1 cellular context compared by ENCODE assay signal in the genomic region with DNA sequence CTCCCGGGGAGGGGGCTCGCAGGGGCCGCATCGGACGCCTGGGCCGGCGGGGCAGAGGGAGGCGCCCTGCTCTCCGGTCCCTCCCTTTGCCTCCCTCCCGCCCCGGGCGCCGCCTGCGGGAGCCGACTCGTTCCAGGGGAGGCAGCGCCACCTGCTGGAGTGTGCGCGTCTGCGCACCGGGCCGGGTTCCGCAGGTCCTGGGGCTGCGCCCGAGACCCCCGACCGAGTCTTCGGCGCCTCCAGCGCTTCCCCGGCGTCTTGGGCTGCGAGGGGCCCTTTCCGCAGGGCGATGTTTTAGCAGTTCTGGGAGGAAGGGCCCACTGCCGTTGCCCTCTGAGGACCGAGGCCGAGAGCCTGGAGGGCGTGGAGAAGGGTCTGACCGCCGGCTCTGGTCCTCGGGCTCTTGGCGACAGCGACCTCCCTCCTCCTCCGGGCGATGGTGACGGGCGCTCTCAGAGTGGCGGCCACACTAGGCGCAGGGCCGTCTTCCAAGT.
TF ChIP-seq lines count a peak whose summit lies in the region.

No MANE protein-coding gene starts in this region.

TF ChIP-seq in HEK293, 187 proteins besides CTCF, POLR2A, EP300 and RAD21 (continued from another document and continues in another):
- peak; percentile 48; the same call in 1 of the 2 replicates for TF ChIP-seq ZNF394 (tag by site-specific recombination; IDR thresholded peaks at IDR 0.05; ENCODE audit: borderline replicate concordance)
- no peak for TF ChIP-seq HOXD13 (CRISPR knock-in tag; IDR thresholded peaks at IDR 0.05; ENCODE audit: borderline replicate concordance)
- no peak for TF ChIP-seq ZNF626 (tag by site-specific recombination; IDR thresholded peaks at IDR 0.05)
- TF ChIP-seq, protein P1, sequence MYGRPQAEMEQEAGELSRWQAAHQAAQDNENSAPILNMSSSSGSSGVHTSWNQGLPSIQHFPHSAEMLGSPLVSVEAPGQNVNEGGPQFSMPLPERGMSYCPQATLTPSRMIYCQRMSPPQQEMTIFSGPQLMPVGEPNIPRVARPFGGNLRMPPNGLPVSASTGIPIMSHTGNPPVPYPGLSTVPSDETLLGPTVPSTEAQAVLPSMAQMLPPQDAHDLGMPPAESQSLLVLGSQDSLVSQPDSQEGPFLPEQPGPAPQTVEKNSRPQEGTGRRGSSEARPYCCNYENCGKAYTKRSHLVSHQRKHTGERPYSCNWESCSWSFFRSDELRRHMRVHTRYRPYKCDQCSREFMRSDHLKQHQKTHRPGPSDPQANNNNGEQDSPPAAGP (tag by site-specific recombination; IDR thresholded peaks at IDR 0.05): peak; percentile 85; the same call in 1 of the 2 replicates
- no peak for TF ChIP-seq YY1 (tag by site-specific recombination; IDR thresholded peaks at IDR 0.05)
- TF ChIP-seq, protein P2, sequence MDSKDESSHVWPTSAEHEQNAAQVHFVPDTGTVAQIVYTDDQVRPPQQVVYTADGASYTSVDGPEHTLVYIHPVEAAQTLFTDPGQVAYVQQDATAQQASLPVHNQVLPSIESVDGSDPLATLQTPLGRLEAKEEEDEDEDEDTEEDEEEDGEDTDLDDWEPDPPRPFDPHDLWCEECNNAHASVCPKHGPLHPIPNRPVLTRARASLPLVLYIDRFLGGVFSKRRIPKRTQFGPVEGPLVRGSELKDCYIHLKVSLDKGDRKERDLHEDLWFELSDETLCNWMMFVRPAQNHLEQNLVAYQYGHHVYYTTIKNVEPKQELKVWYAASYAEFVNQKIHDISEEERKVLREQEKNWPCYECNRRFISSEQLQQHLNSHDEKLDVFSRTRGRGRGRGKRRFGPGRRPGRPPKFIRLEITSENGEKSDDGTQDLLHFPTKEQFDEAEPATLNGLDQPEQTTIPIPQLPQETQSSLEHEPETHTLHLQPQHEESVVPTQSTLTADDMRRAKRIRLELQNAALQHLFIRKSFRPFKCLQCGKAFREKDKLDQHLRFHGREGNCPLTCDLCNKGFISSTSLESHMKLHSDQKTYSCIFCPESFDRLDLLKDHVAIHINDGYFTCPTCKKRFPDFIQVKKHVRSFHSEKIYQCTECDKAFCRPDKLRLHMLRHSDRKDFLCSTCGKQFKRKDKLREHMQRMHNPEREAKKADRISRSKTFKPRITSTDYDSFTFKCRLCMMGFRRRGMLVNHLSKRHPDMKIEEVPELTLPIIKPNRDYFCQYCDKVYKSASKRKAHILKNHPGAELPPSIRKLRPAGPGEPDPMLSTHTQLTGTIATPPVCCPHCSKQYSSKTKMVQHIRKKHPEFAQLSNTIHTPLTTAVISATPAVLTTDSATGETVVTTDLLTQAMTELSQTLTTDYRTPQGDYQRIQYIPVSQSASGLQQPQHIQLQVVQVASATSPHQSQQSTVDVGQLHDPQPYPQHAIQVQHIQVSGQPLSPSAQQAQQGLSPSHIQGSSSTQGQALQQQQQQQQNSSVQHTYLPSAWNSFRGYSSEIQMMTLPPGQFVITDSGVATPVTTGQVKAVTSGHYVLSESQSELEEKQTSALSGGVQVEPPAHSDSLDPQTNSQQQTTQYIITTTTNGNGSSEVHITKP (tag by site-specific recombination; IDR thresholded peaks at IDR 0.05): no peak
- no peak for TF ChIP-seq ZNF404 (tag by site-specific recombination; IDR thresholded peaks at IDR 0.05)
- TF ChIP-seq EGR2 (tag by site-specific recombination; IDR thresholded peaks at IDR 0.05; ENCODE audit: low read depth): no peak
- TF ChIP-seq ZNF214 (tag by site-specific recombination; IDR thresholded peaks at IDR 0.05; ENCODE audit: borderline replicate concordance): no peak
- no peak for TF ChIP-seq ZNF549 (tag by site-specific recombination; IDR thresholded peaks at IDR 0.05)
- TF ChIP-seq ZNF473 (tag by site-specific recombination; IDR thresholded peaks at IDR 0.05): no peak
- TF ChIP-seq ZNF292 (tag by site-specific recombination; IDR thresholded peaks at IDR 0.05; ENCODE audit: borderline replicate concordance, low read depth): no peak
- TF ChIP-seq ZSCAN16 (tag by site-specific recombination; IDR thresholded peaks at IDR 0.05): no peak
- TF ChIP-seq, protein P3, sequence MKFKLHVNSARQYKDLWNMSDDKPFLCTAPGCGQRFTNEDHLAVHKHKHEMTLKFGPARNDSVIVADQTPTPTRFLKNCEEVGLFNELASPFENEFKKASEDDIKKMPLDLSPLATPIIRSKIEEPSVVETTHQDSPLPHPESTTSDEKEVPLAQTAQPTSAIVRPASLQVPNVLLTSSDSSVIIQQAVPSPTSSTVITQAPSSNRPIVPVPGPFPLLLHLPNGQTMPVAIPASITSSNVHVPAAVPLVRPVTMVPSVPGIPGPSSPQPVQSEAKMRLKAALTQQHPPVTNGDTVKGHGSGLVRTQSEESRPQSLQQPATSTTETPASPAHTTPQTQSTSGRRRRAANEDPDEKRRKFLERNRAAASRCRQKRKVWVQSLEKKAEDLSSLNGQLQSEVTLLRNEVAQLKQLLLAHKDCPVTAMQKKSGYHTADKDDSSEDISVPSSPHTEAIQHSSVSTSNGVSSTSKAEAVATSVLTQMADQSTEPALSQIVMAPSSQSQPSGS (tag by site-specific recombination; IDR thresholded peaks at IDR 0.05; ENCODE audit: low read depth): no peak
- TF ChIP-seq ZNF146 (tag by site-specific recombination; IDR thresholded peaks at IDR 0.05): no peak
- no peak for TF ChIP-seq ZNF175 (tag by site-specific recombination; IDR thresholded peaks at IDR 0.05)
- TF ChIP-seq, protein P4, sequence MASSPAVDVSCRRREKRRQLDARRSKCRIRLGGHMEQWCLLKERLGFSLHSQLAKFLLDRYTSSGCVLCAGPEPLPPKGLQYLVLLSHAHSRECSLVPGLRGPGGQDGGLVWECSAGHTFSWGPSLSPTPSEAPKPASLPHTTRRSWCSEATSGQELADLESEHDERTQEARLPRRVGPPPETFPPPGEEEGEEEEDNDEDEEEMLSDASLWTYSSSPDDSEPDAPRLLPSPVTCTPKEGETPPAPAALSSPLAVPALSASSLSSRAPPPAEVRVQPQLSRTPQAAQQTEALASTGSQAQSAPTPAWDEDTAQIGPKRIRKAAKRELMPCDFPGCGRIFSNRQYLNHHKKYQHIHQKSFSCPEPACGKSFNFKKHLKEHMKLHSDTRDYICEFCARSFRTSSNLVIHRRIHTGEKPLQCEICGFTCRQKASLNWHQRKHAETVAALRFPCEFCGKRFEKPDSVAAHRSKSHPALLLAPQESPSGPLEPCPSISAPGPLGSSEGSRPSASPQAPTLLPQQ (tag by site-specific recombination; IDR thresholded peaks at IDR 0.05): no peak; the same call in 1 of the 2 replicates
- TF ChIP-seq ZNF561 (tag by site-specific recombination; IDR thresholded peaks at IDR 0.05; ENCODE audit: borderline replicate concordance): peak; percentile 86
- TF ChIP-seq RBAK (tag by site-specific recombination; IDR thresholded peaks at IDR 0.05): no peak
- peak; percentile 67; the same call in 1 of the 2 replicates for TF ChIP-seq ZFP37 (tag by site-specific recombination; IDR thresholded peaks at IDR 0.05)
- peak; percentile 51; the same call in 1 of the 2 replicates for TF ChIP-seq IKZF3 (tag by site-specific recombination; IDR thresholded peaks at IDR 0.05)
- no peak for TF ChIP-seq ZNF837 (tag by site-specific recombination; IDR thresholded peaks at IDR 0.05)
- no peak for TF ChIP-seq ZNF623 (tag by site-specific recombination; IDR thresholded peaks at IDR 0.05)
- 0 out of 2 replicates have a peak, but pooled peaks have one; percentile 33 for TF ChIP-seq ZNF324 (tag by site-specific recombination; IDR thresholded peaks at IDR 0.05)
- TF ChIP-seq, protein P5, sequence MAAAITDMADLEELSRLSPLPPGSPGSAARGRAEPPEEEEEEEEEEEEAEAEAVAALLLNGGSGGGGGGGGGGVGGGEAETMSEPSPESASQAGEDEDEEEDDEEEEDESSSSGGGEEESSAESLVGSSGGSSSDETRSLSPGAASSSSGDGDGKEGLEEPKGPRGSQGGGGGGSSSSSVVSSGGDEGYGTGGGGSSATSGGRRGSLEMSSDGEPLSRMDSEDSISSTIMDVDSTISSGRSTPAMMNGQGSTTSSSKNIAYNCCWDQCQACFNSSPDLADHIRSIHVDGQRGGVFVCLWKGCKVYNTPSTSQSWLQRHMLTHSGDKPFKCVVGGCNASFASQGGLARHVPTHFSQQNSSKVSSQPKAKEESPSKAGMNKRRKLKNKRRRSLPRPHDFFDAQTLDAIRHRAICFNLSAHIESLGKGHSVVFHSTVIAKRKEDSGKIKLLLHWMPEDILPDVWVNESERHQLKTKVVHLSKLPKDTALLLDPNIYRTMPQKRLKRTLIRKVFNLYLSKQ (tag by site-specific recombination; IDR thresholded peaks at IDR 0.05; ENCODE audit: borderline replicate concordance): no peak
- TF ChIP-seq SP2 (tag by site-specific recombination; IDR thresholded peaks at IDR 0.05): 0 out of 2 replicates have a peak, but pooled peaks have one; percentile 17
- TF ChIP-seq, protein P6, sequence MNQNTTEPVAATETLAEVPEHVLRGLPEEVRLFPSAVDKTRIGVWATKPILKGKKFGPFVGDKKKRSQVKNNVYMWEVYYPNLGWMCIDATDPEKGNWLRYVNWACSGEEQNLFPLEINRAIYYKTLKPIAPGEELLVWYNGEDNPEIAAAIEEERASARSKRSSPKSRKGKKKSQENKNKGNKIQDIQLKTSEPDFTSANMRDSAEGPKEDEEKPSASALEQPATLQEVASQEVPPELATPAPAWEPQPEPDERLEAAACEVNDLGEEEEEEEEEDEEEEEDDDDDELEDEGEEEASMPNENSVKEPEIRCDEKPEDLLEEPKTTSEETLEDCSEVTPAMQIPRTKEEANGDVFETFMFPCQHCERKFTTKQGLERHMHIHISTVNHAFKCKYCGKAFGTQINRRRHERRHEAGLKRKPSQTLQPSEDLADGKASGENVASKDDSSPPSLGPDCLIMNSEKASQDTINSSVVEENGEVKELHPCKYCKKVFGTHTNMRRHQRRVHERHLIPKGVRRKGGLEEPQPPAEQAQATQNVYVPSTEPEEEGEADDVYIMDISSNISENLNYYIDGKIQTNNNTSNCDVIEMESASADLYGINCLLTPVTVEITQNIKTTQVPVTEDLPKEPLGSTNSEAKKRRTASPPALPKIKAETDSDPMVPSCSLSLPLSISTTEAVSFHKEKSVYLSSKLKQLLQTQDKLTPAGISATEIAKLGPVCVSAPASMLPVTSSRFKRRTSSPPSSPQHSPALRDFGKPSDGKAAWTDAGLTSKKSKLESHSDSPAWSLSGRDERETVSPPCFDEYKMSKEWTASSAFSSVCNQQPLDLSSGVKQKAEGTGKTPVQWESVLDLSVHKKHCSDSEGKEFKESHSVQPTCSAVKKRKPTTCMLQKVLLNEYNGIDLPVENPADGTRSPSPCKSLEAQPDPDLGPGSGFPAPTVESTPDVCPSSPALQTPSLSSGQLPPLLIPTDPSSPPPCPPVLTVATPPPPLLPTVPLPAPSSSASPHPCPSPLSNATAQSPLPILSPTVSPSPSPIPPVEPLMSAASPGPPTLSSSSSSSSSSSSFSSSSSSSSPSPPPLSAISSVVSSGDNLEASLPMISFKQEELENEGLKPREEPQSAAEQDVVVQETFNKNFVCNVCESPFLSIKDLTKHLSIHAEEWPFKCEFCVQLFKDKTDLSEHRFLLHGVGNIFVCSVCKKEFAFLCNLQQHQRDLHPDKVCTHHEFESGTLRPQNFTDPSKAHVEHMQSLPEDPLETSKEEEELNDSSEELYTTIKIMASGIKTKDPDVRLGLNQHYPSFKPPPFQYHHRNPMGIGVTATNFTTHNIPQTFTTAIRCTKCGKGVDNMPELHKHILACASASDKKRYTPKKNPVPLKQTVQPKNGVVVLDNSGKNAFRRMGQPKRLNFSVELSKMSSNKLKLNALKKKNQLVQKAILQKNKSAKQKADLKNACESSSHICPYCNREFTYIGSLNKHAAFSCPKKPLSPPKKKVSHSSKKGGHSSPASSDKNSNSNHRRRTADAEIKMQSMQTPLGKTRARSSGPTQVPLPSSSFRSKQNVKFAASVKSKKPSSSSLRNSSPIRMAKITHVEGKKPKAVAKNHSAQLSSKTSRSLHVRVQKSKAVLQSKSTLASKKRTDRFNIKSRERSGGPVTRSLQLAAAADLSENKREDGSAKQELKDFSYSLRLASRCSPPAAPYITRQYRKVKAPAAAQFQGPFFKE (tag by site-specific recombination; IDR thresholded peaks at IDR 0.05; ENCODE audit: borderline replicate concordance): no peak
- TF ChIP-seq ZNF354C (tag by site-specific recombination; IDR thresholded peaks at IDR 0.05; ENCODE audit: borderline replicate concordance, low read depth): no peak
- TF ChIP-seq ZNF629 (tag by site-specific recombination; IDR thresholded peaks at IDR 0.05): 0 out of 2 replicates have a peak, but pooled peaks have one; percentile 15
- no peak for TF ChIP-seq ZNF596 (tag by site-specific recombination; IDR thresholded peaks at IDR 0.05)
- TF ChIP-seq MEIS1 (CRISPR knock-in tag; IDR thresholded peaks at IDR 0.05; ENCODE audit: borderline replicate concordance): no peak
- TF ChIP-seq REPIN1 (tag by site-specific recombination; IDR thresholded peaks at IDR 0.05; ENCODE audit: low read depth): no peak
- no peak for TF ChIP-seq ZNF426 (tag by site-specific recombination; IDR thresholded peaks at IDR 0.05)
- TF ChIP-seq, protein P7, sequence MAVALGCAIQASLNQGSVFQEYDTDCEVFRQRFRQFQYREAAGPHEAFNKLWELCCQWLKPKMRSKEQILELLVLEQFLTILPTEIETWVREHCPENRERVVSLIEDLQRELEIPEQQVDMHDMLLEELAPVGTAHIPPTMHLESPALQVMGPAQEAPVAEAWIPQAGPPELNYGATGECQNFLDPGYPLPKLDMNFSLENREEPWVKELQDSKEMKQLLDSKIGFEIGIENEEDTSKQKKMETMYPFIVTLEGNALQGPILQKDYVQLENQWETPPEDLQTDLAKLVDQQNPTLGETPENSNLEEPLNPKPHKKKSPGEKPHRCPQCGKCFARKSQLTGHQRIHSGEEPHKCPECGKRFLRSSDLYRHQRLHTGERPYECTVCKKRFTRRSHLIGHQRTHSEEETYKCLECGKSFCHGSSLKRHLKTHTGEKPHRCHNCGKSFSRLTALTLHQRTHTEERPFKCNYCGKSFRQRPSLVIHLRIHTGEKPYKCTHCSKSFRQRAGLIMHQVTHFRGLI (tag by site-specific recombination; IDR thresholded peaks at IDR 0.05): peak; percentile 49
- TF ChIP-seq ZNF202 (tag by site-specific recombination; IDR thresholded peaks at IDR 0.05; ENCODE audit: borderline replicate concordance): no peak
- no peak for TF ChIP-seq ZNF138 (tag by site-specific recombination; IDR thresholded peaks at IDR 0.05; ENCODE audit: borderline replicate concordance)
- TF ChIP-seq ZBTB8A (tag by site-specific recombination; IDR thresholded peaks at IDR 0.05): peak; percentile 92
- TF ChIP-seq BCL11B (tag by site-specific recombination; IDR thresholded peaks at IDR 0.05; ENCODE audit: low read depth): no peak
- TF ChIP-seq, protein P8, sequence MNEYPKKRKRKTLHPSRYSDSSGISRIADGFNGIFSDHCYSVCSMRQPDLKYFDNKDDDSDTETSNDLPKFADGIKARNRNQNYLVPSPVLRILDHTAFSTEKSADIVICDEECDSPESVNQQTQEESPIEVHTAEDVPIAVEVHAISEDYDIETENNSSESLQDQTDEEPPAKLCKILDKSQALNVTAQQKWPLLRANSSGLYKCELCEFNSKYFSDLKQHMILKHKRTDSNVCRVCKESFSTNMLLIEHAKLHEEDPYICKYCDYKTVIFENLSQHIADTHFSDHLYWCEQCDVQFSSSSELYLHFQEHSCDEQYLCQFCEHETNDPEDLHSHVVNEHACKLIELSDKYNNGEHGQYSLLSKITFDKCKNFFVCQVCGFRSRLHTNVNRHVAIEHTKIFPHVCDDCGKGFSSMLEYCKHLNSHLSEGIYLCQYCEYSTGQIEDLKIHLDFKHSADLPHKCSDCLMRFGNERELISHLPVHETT (tag by site-specific recombination; IDR thresholded peaks at IDR 0.05): no peak
- TF ChIP-seq SCRT2 (tag by site-specific recombination; IDR thresholded peaks at IDR 0.05): peak; percentile 42; the same call in 1 of the 2 replicates
- TF ChIP-seq ZNF571 (tag by site-specific recombination; IDR thresholded peaks at IDR 0.05): no peak
- peak; percentile 51; the same call in 1 of the 2 replicates for TF ChIP-seq ZNF76 (tag by site-specific recombination; IDR thresholded peaks at IDR 0.05; ENCODE audit: borderline replicate concordance, low read depth)
- no peak for TF ChIP-seq ZNF777 (tag by site-specific recombination; IDR thresholded peaks at IDR 0.05; ENCODE audit: borderline replicate concordance)
